9 cellular contexts compared by ENCODE assay signal in the genomic region with DNA sequence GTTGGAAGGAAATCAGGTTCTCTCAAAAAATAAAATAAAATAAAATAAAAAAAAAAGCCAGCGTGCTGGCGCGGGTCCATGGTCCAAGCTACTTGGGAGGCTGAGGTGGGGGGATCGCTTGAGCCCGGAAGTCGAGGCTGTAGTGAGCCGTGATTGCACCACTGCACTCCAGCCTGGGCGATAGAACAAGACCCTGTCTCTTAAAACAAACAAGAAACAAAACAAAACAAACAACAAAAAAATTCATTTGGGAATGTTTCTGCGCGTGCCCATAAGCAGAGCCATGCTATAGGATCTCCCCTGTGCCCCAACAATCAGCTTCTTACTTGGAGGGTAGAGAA. TPM values are rescaled to one million over a fixed set of nuclear protein-coding genes. Genes with fewer than 3 reads are reported as not detected.
DNase-seq lines count a peak whose midpoint lies in the region; ATAC-seq and TF ChIP-seq lines count a peak whose summit lies in the region.
"Had no signal": no experiment of that assay in that cellular context is flagged by ENCODE, and none has a peak within 500 bp of the region (broad histone marks: within the 10 kb centered on the region; RNA-seq: fewer than 3 reads in every experiment).

No MANE protein-coding gene starts in this region.

- POLR2A ChIA-PET in T-cell (lab: Charles Lee) = interaction anchor here in 1 of 2 donors (0.6 to 1.3 kb wide), 3 partner anchors 15 to 22 kb away, joined by 4 to 5 read pairs (median 4); no protein-coding TSS in a partner anchor

- H3K27me3 Mint-ChIP-seq in T-cell = peaks cover 14 to 42% of the 10 kb centered on the region in 2 donors

- H3K9me3 ChIP-seq in left lung = no peaks in the 10 kb centered on the region

- intact Hi-C loops in left lung (cut with DNase I) = no loop called here

- H3K36me3 ChIP-seq in left lung = no peaks in the 10 kb centered on the region

- peaks cover 4 to 30% of the 10 kb centered on the region in 2 donors for H3K4me1 ChIP-seq in left lung

- no peak for ATAC-seq in T-cell (replicated peaks in 1 of 4)
- ATAC-seq in left lung = no peak

- H3K4me3 ChIP-seq in GM12864 (ENCODE audit: low read depth, low read length) = peak overlapping the region; percentile 42; the same call in 1 of the 2 replicates
- peak overlapping the region; percentile 39 for H3K4me3 ChIP-seq in fibroblast of mammary gland (ENCODE audit: control insufficient read depth, low read depth, low read length)
- H3K4me3 ChIP-seq in skeletal muscle cell (ENCODE audit: low read depth, low read length) = peak overlapping the region; percentile 53
- H3K4me3 ChIP-seq in left lung = peak overlapping the region in 1 of 2 donors; percentile 36

- H3K4me1 Mint-ChIP-seq in T-cell = peaks cover 32 to 44% (median 43%) of the 10 kb centered on the region in 3 donors

- TF ChIP-seq CTCF in GM12864 (IDR thresholded peaks at IDR 0.05; ENCODE audit: low read depth, low read length, missing control alignments) (no peak), fibroblast of mammary gland (conservative IDR thresholded peaks at IDR 0.05; ENCODE audit: control insufficient read depth, insufficient read depth, low read depth, low read length) (no peak), left lung (IDR thresholded peaks at IDR 0.05) (no peak)

- no peak for DNase-seq in GM12864 (ENCODE audit: low read depth)
- no peak for DNase-seq in T-cell
- no peak for DNase-seq in fibroblast of mammary gland (ENCODE audit: low read depth)
- DNase-seq in skeletal muscle cell (ENCODE audit: low read depth) = no peak
- DNase-seq in iPS-NIHi7 (ENCODE audit: extremely low spot score) = no peak
- no peak for DNase-seq in G401 (ENCODE audit: low spot score)
- DNase-seq in MV-4-11 (lab: John Stamatoyannopoulos, UW) = no peak
- DNase-seq in left lung = no peak
- DNase-seq: KG1 had no signal

- peaks cover 28 to 70% of the 10 kb centered on the region in 2 donors for H3K27me3 ChIP-seq in left lung

- no peaks in the 10 kb centered on the region for H3K36me3 Mint-ChIP-seq in T-cell

- CTCF ChIA-PET in T-cell (lab: Charles Lee) = interaction anchor here in 1 of 2 donors (0.5 to 1.4 kb wide), 7 partner anchors 13 to 1775 kb away, joined by 3 to 4 read pairs (median 3); no protein-coding TSS in a partner anchor

- in situ Hi-C loops in G401 (cut with HindIII; ENCODE audit: low sequenced_read_pairs) = no loop called here

- peak overlapping the region; percentile 86 to 93 (median 90) for H3K4me3 Mint-ChIP-seq in T-cell

- H3K27ac Mint-ChIP-seq in T-cell = peak overlapping the region; percentile 89 to 93

- H3K27ac ChIP-seq in left lung = no peak overlapping the region

- H3K9me3 Mint-ChIP-seq in T-cell = no peaks in the 10 kb centered on the region

RNA-seq across cellular contexts. Expression of a gene that starts 16.4 kb away (rescaled TPM):
- total RNA-seq in T-cell (100 to 1,000 TPM in 4 of 5 donors, 10 to 100 TPM in 1; 92.1 to 194 (median 158) TPM), left lung (1 to 10 TPM; 1.5 to 9.1 TPM)
- total RNA-seq in G401 (2014; rRNA removed; shearing (Covaris generic)) = 0.14 and 0.86 TPM in 2 replicates

RNA-seq across cellular contexts. Expression of a gene that starts 54.6 kb away (rescaled TPM):
- total RNA-seq in T-cell (100 to 1,000 TPM in 3 of 5 donors, 10 to 100 TPM in 2; 50.8 to 206 (median 117) TPM), left lung (1 to 10 TPM in 1 of 2 donors, not detected in 1; 3.6 TPM)
- not detected in 2 replicates for total RNA-seq in G401 (2014; rRNA removed; shearing (Covaris generic))

Comparison
In these comparisons a context has a peak if more than half of its experiments do, and no peak if none do; other contexts are left out.
1. RNA of a gene that starts 16.4 kb away (total RNA-seq): 92.1 to 194 TPM in T-cell; 1.5 to 9.1 TPM in left lung and 0.14 to 0.86 TPM in G401; every median in the first group is over 4 times any median in the second.
2. RNA of a gene that starts 54.6 kb away (total RNA-seq): 50.8 to 206 TPM in T-cell; 3.6 TPM in left lung and not detected in G401; every median in the first group is over 10 times any median in the second.